ENCODE assay signal across 38 cellular contexts in genomic region chr13:90564096-90564495, GRCh38.
"Had no signal": no experiment of that assay in that cellular context is flagged by ENCODE, and none has a peak within 500 bp of the region (broad histone marks: within the 10 kb centered on the region; RNA-seq: fewer than 3 reads in every experiment).

No MANE protein-coding gene starts in this region.

- H3K27ac ChIP-seq: ascending aorta, cardiac muscle cell, VCaP had no signal

- DNase-seq: activated B cell treated with CpG ODN at 0.5 μM for 24 hours; activated CD4-positive, alpha-beta memory T cell treated with anti-CD3 and anti-CD28 coated beads for 36 hours; activated CD4-positive, alpha-beta T cell treated with anti-CD3 and anti-CD28 coated beads for 4 hours; activated CD4-positive, alpha-beta T cell treated with anti-CD3 and anti-CD28 coated beads, Interleukin-2, amount 10 ng/mL, durations not matched to agents 24 days and 14 days; activated CD4-positive, alpha-beta T cell treated with anti-CD3 and anti-CD28 coated beads, Interleukin-2, amount 50 U/mL, for 1 hour; activated CD4-positive, alpha-beta T cell treated with anti-CD3 and anti-CD28 coated beads, Interleukin-2, amount 50 U/mL, for 4 hours; activated CD4-positive, CD25-positive, alpha-beta regulatory T cell treated with anti-CD3 and anti-CD28 coated beads, Interleukin-2, amount 50 U/mL, for 72 hours; activated CD8-positive, alpha-beta memory T cell treated with anti-CD3 and anti-CD28 coated beads, Interleukin-2, amount 50 U/mL, for 4 hours; activated CD8-positive, alpha-beta T cell treated with anti-CD3 and anti-CD28 coated beads for 36 hours; activated effector memory CD4-positive, alpha-beta T cell treated with anti-CD3 and anti-CD28 coated beads, Interleukin-2, amount 50 U/mL, for 16 hours; activated gamma-delta T cell treated with Interleukin-2 at 50 U/mL for 16 hours; activated naive CD4-positive, alpha-beta T cell; activated naive CD4-positive, alpha-beta T cell treated with anti-CD3 and anti-CD28 coated beads for 36 hours; activated naive CD4-positive, alpha-beta T cell treated with anti-CD3 and anti-CD28 coated beads, Interleukin-2, amount 50 U/mL, for 16 hours; activated naive CD8-positive, alpha-beta T cell treated with anti-CD3 and anti-CD28 coated beads for 36 hours; activated T-cell treated with anti-CD3 and anti-CD28 coated beads for 4 hours; activated T-cell treated with anti-CD3 and anti-CD28 coated beads, Interleukin-2, amount 50 U/mL, for 1 hour; activated T-cell treated with anti-CD3 and anti-CD28 coated beads, Interleukin-2, amount 50 U/mL, for 4 hours; activated T-cell treated with anti-CD3 and anti-CD28 coated beads, Interleukin-2, amount 50 U/mL, for 72 hours; amygdala; anterior cingulate cortex; caudate nucleus; cerebellar nuclear complex; T-helper 1 cell; T-helper 2 cell; T-helper 9 cell had no signal

- H3K9me3 Mint-ChIP-seq: activated CD4-positive, alpha-beta T cell treated with anti-CD3 and anti-CD28 coated beads, Interleukin-2, amount 10 ng/mL, durations not matched to agents 24 days and 14 days; activated T-helper 17 cell treated with anti-CD3 and anti-CD28 coated beads, Interleukin-2, amount 50 U/mL, for 72 hours; brain had no signal

- H3K27me3 Mint-ChIP-seq: activated B cell treated with CpG ODN at 0.5 μM for 24 hours; activated CD4-positive, alpha-beta memory T cell treated with anti-CD3 and anti-CD28 coated beads for 36 hours; activated CD4-positive, alpha-beta T cell treated with anti-CD3 and anti-CD28 coated beads, Interleukin-2, amount 10 ng/mL, durations not matched to agents 24 days and 14 days; activated CD8-positive, alpha-beta T cell treated with anti-CD3 and anti-CD28 coated beads for 36 hours; activated naive CD8-positive, alpha-beta T cell treated with anti-CD3 and anti-CD28 coated beads for 36 hours; activated T-helper 17 cell treated with anti-CD3 and anti-CD28 coated beads, Interleukin-2, amount 50 U/mL, for 72 hours; brain; central memory CD8-positive, alpha-beta T cell had no signal

- ATAC-seq: activated CD8-positive, alpha-beta T cell treated with anti-CD3 and anti-CD28 coated beads for 36 hours; activated naive CD4-positive, alpha-beta T cell treated with anti-CD3 and anti-CD28 coated beads, Interleukin-2, amount 50 U/mL, for 72 hours; activated T-cell treated with anti-CD3 and anti-CD28 coated beads, Interleukin-2, amount 50 U/mL, for 4 hours; activated T-cell treated with anti-CD3 and anti-CD28 coated beads, Interleukin-2, amount 50 U/mL, for 72 hours; activated T-helper 17 cell treated with anti-CD3 and anti-CD28 coated beads, Interleukin-2, amount 50 U/mL, for 72 hours had no signal

- H3K27ac Mint-ChIP-seq: activated B cell treated with CpG ODN at 0.5 μM for 24 hours; activated CD4-positive, alpha-beta memory T cell treated with anti-CD3 and anti-CD28 coated beads for 36 hours; activated CD4-positive, alpha-beta T cell treated with anti-CD3 and anti-CD28 coated beads, Interleukin-2, amount 10 ng/mL, durations not matched to agents 24 days and 14 days; activated CD8-positive, alpha-beta T cell treated with anti-CD3 and anti-CD28 coated beads for 36 hours; activated naive CD4-positive, alpha-beta T cell treated with anti-CD3 and anti-CD28 coated beads for 36 hours; activated naive CD4-positive, alpha-beta T cell treated with anti-CD3 and anti-CD28 coated beads, Interleukin-2, amount 50 U/mL, for 72 hours; activated naive CD8-positive, alpha-beta T cell treated with anti-CD3 and anti-CD28 coated beads for 36 hours; activated T-cell treated with anti-CD3 and anti-CD28 coated beads, Interleukin-2, amount 50 U/mL, for 72 hours; activated T-helper 1 cell treated with anti-CD3 and anti-CD28 coated beads, Interleukin-12 subunit alpha, Interleukin-12 subunit beta, Interleukin-2, Interleukin-4 antibody, amounts not matched to agents 30 ng/mL and 10 ng/mL and 1 ng/mL, durations not matched to agents 14 hours and 24 hours and 36 hours; activated T-helper 17 cell treated with anti-CD3 and anti-CD28 coated beads, Interleukin-2, amount 50 U/mL, for 72 hours; brain; T-helper 1 cell treated with Interleukin-12 subunit alpha and Interleukin-12 subunit beta and Interleukin-4 antibody, amounts not matched to agents 30 μg/mL and 1 μg/mL, for 36 hours; T-helper 2 cell treated with Interferon-gamma antibody and Interleukin-4, amounts not matched to agents 5 μg/mL and 100 μg/mL, for 36 hours had no signal

- H3K4me3 ChIP-seq: ascending aorta, cardiac muscle cell had no signal

- H3K36me3 Mint-ChIP-seq: activated CD4-positive, alpha-beta memory T cell treated with anti-CD3 and anti-CD28 coated beads for 36 hours; activated naive CD4-positive, alpha-beta T cell treated with anti-CD3 and anti-CD28 coated beads, Interleukin-2, amount 50 U/mL, for 72 hours; activated naive CD8-positive, alpha-beta T cell treated with anti-CD3 and anti-CD28 coated beads for 36 hours; brain had no signal

- H3K27me3 ChIP-seq: ascending aorta, cardiac muscle cell had no signal

- H3K4me1 ChIP-seq: ascending aorta had no signal

- H3K36me3 ChIP-seq: ascending aorta, cardiac muscle cell had no signal

- H3K9me3 ChIP-seq: ascending aorta had no signal

- FAIRE-seq: bronchial epithelial cell, TTC549 had no signal

- H3K4me3 Mint-ChIP-seq: activated B cell treated with CpG ODN at 0.5 μM for 24 hours; activated CD4-positive, alpha-beta memory T cell treated with anti-CD3 and anti-CD28 coated beads for 36 hours; activated CD4-positive, alpha-beta T cell treated with anti-CD3 and anti-CD28 coated beads, Interleukin-2, amount 10 ng/mL, durations not matched to agents 24 days and 14 days; activated CD8-positive, alpha-beta T cell treated with anti-CD3 and anti-CD28 coated beads for 36 hours; activated naive CD4-positive, alpha-beta T cell treated with anti-CD3 and anti-CD28 coated beads for 36 hours; activated naive CD8-positive, alpha-beta T cell treated with anti-CD3 and anti-CD28 coated beads for 36 hours; activated T-cell treated with anti-CD3 and anti-CD28 coated beads, Interleukin-2, amount 50 U/mL, for 4 hours; activated T-cell treated with anti-CD3 and anti-CD28 coated beads, Interleukin-2, amount 50 U/mL, for 72 hours; activated T-helper 1 cell treated with anti-CD3 and anti-CD28 coated beads, Interleukin-12 subunit alpha, Interleukin-12 subunit beta, Interleukin-2, Interleukin-4 antibody, amounts not matched to agents 30 ng/mL and 10 ng/mL and 1 ng/mL, durations not matched to agents 14 hours and 24 hours and 36 hours; activated T-helper 17 cell treated with anti-CD3 and anti-CD28 coated beads, Interleukin-2, amount 50 U/mL, for 72 hours; brain; central memory CD8-positive, alpha-beta T cell; T-helper 1 cell treated with Interleukin-12 subunit alpha and Interleukin-12 subunit beta and Interleukin-4 antibody, amounts not matched to agents 30 μg/mL and 1 μg/mL, for 36 hours; T-helper 2 cell treated with Interferon-gamma antibody and Interleukin-4, amounts not matched to agents 5 μg/mL and 100 μg/mL, for 36 hours had no signal

- H3K4me1 Mint-ChIP-seq: activated B cell treated with CpG ODN at 0.5 μM for 24 hours; activated CD4-positive, alpha-beta T cell treated with anti-CD3 and anti-CD28 coated beads, Interleukin-2, amount 10 ng/mL, durations not matched to agents 24 days and 14 days; activated naive CD8-positive, alpha-beta T cell treated with anti-CD3 and anti-CD28 coated beads for 36 hours; activated T-helper 17 cell treated with anti-CD3 and anti-CD28 coated beads, Interleukin-2, amount 50 U/mL, for 72 hours; brain; central memory CD8-positive, alpha-beta T cell had no signal
